Comparison of ENCODE assay signal across 8 cellular contexts in the genomic region with DNA sequence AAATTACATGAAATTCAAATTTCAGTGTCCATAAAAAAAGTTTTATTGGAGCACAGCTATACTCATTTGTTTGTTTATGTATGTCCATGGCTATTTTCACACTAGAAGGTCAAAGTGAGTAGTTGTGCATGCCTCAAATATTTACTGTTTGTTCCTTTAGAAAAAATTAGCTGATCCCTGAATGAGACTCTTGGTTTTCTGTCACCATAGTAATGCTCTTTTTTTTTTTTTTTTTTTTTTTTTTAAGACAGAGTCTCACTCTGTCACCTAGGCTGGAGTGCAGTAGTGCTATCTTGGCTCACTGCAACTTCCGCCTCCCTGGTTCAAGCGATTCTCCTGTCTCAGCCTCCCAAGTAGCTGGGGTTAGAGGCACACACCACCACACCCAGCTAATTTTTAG. TPM values are rescaled to one million over a fixed set of nuclear protein-coding genes. Genes with fewer than 3 reads are reported as not detected.
DNase-seq lines count a peak whose midpoint lies in the region; ATAC-seq and TF ChIP-seq lines count a peak whose summit lies in the region.
"Not testable (repeated sequence)": the region's sequence is repeated elsewhere in the genome, so short reads cannot be mapped to it uniquely, and the experiment has no call there.

No MANE protein-coding gene starts in this region.

- peak overlapping the region; percentile 85 for H3K4me2 ChIP-seq in Karpas-422 (ENCODE audit: low read depth, low read length, poor library complexity, severe bottlenecking)
- H3K4me2 ChIP-seq in SK-N-SH, result peak overlapping the region; percentile 85
- H3K4me2 ChIP-seq in neuronal stem cell (ENCODE audit: insufficient read depth, low read length, poor library complexity, severe bottlenecking), result peak overlapping the region; percentile 11

- H3K27me3 Mint-ChIP-seq in activated T-helper 1 cell treated with anti-CD3 and anti-CD28 coated beads, Interleukin-12 subunit alpha, Interleukin-12 subunit beta, Interleukin-2, Interleukin-4 antibody, amounts not matched to agents 30 ng/mL and 10 ng/mL and 1 ng/mL, durations not matched to agents 14 hours and 24 hours and 36 hours (ENCODE audit: insufficient read depth); effector memory CD8-positive, alpha-beta T cell: not testable (repeated sequence)

- not testable (repeated sequence) for H3K27me3 ChIP-seq in BE2C; Karpas-422 (ENCODE audit: low read length); SK-N-SH (ENCODE audit: insufficient read depth); iPS-18a (ENCODE audit: control insufficient read depth, insufficient read depth, low read length); neuronal stem cell (ENCODE audit: control insufficient read depth in 3 of 3, insufficient read depth in 3 of 3, low read depth in 1 of 3, low read length in 3 of 3)

- H3F3A ChIP-seq in SK-N-SH (replicated peaks; ENCODE audit: insufficient read depth), result not testable (repeated sequence)

- H3K14ac ChIP-seq in neuronal stem cell (ENCODE audit: low read length), result not testable (repeated sequence)

- H3K36me3 Mint-ChIP-seq in activated T-helper 1 cell treated with anti-CD3 and anti-CD28 coated beads, Interleukin-12 subunit alpha, Interleukin-12 subunit beta, Interleukin-2, Interleukin-4 antibody, amounts not matched to agents 30 ng/mL and 10 ng/mL and 1 ng/mL, durations not matched to agents 14 hours and 24 hours and 36 hours (ENCODE audit: low read depth), result peaks cover 27% of the 10 kb centered on the region
- peaks cover 24% of the 10 kb centered on the region for H3K36me3 Mint-ChIP-seq in effector memory CD8-positive, alpha-beta T cell (ENCODE audit: insufficient read depth)

- not testable (repeated sequence) for H3K4me1 ChIP-seq in BE2C; SK-N-SH (ENCODE audit: control insufficient read depth in 1 of 2, insufficient read depth in 2 of 2, low read depth in 1 of 2, low read length in 1 of 2); iPS-18a (ENCODE audit: control insufficient read depth, low read depth, low read length); neuronal stem cell (ENCODE audit: control insufficient read depth in 2 of 2, insufficient read depth in 1 of 2, low read depth in 1 of 2, low read length in 2 of 2)
- H3K4me1 ChIP-seq in Karpas-422 (ENCODE audit: low read length), result peaks cover 33% of the 10 kb centered on the region

- TF ChIP-seq EP300 in SK-N-SH (IDR thresholded peaks at IDR 0.05; ENCODE audit: borderline replicate concordance in 1 of 2, low read depth in 1 of 2, low read length in 1 of 2), result not testable (repeated sequence)

- peak overlapping the region; percentile 96 for H3K9ac ChIP-seq in Karpas-422 (ENCODE audit: low read length)
- H3K9ac ChIP-seq in SK-N-SH, result peak overlapping the region; percentile 83; the same call in 1 of the 2 replicates
- H3K9ac ChIP-seq in iPS-18a (ENCODE audit: low read length), result peak overlapping the region; percentile 94
- H3K9ac ChIP-seq in neuronal stem cell (ENCODE audit: low read depth, low read length, poor library complexity), result not testable (repeated sequence)

- TF ChIP-seq RAD21 in SK-N-SH (IDR thresholded peaks at IDR 0.05; ENCODE audit: low read length), result not testable (repeated sequence)

- not testable (repeated sequence) for H2AFZ ChIP-seq in Karpas-422 (ENCODE audit: low read length)
- peak overlapping the region; percentile 94; the same call in 1 of the 2 replicates for H2AFZ ChIP-seq in SK-N-SH (ENCODE audit: low read depth)
- peak overlapping the region; percentile 93 for H2AFZ ChIP-seq in neuronal stem cell (ENCODE audit: low read length)

- H3K27ac ChIP-seq in Karpas-422 (ENCODE audit: low read length) (peak overlapping the region; percentile 73), SK-N-SH (ENCODE audit: low read depth in 2 of 2, low read length in 1 of 2) (peak overlapping the region in 1 of 2 experiments; percentile 62; a peak in 1 of 4 replicates)
- not testable (repeated sequence) for H3K27ac ChIP-seq in iPS-18a (ENCODE audit: low read length); neuronal stem cell (replicated peaks; ENCODE audit: low read length)

- not testable (repeated sequence) for H3K4ac ChIP-seq in neuronal stem cell (ENCODE audit: low read length)

- TF ChIP-seq CTCF in BE2C (IDR thresholded peaks at IDR 0.05; ENCODE audit: low read depth, low read length); GM12875 (IDR thresholded peaks at IDR 0.05; ENCODE audit: borderline replicate concordance, insufficient read depth, low read depth, low read length); SK-N-SH (IDR thresholded peaks at IDR 0.05): not testable (repeated sequence)

- not testable (repeated sequence) for H3K79me1 ChIP-seq in neuronal stem cell (ENCODE audit: low read depth, low read length)

- H4K8ac ChIP-seq in neuronal stem cell (ENCODE audit: low read depth, low read length), result not testable (repeated sequence)

- H2BK12ac ChIP-seq in neuronal stem cell (ENCODE audit: low read length), result not testable (repeated sequence)

- intact Hi-C loops in activated T-helper 1 cell treated with anti-CD3 and anti-CD28 coated beads, Interleukin-12 subunit alpha, Interleukin-12 subunit beta, Interleukin-2, Interleukin-4 antibody, amounts not matched to agents 30 ng/mL and 10 ng/mL and 1 ng/mL, durations not matched to agents 14 hours and 24 hours and 36 hours (cut with micrococcal nuclease), result loop anchor here (2.0 kb wide), 4 partner anchors 47 to 841 kb away; a partner anchor contains a TSS

- H2BK15ac ChIP-seq in neuronal stem cell (ENCODE audit: low read length), result not testable (repeated sequence)

- H3K27ac Mint-ChIP-seq in activated T-helper 1 cell treated with anti-CD3 and anti-CD28 coated beads, Interleukin-12 subunit alpha, Interleukin-12 subunit beta, Interleukin-2, Interleukin-4 antibody, amounts not matched to agents 30 ng/mL and 10 ng/mL and 1 ng/mL, durations not matched to agents 14 hours and 24 hours and 36 hours, result not testable (repeated sequence)
- H3K27ac Mint-ChIP-seq in effector memory CD8-positive, alpha-beta T cell, result peak overlapping the region; percentile 93 to 94

- H3K9me2 ChIP-seq in Karpas-422 (replicated peaks; ENCODE audit: insufficient read depth, low read length); SK-N-SH: not testable (repeated sequence)

- not testable (repeated sequence) for H3K9me3 Mint-ChIP-seq in activated T-helper 1 cell treated with anti-CD3 and anti-CD28 coated beads, Interleukin-12 subunit alpha, Interleukin-12 subunit beta, Interleukin-2, Interleukin-4 antibody, amounts not matched to agents 30 ng/mL and 10 ng/mL and 1 ng/mL, durations not matched to agents 14 hours and 24 hours and 36 hours; effector memory CD8-positive, alpha-beta T cell

- H3K9me3 ChIP-seq in BE2C; Karpas-422 (ENCODE audit: low read length); SK-N-SH; iPS-18a (ENCODE audit: control insufficient read depth, low read depth, low read length); neuronal stem cell (replicated peaks in 1 of 2; ENCODE audit: control insufficient read depth in 2 of 2, insufficient read depth in 1 of 2, low read depth in 1 of 2, low read length in 2 of 2): not testable (repeated sequence)

- WGBS in SK-N-SH (ENCODE audit: low lambda C conversion rate), result 96% methylated on average over 2 of the region's 2 CpGs
- WGBS in neuronal stem cell (ENCODE audit: extremely low coverage in 2 of 2, insufficient read length in 2 of 2, insufficient replicate concordance in 1 of 2), 2 donors, result no CpG with 5 or more reads among the region's 2 CpGs

- H3K36me3 ChIP-seq in BE2C, result peaks cover 18% of the 10 kb centered on the region
- peaks cover 49% of the 10 kb centered on the region; the same call in 1 of the 2 replicates for H3K36me3 ChIP-seq in Karpas-422 (ENCODE audit: insufficient read depth, low read length)
- peaks cover 14 to 24% of the 10 kb centered on the region in 2 experiments for H3K36me3 ChIP-seq in SK-N-SH (replicated peaks in 1 of 2; ENCODE audit: control insufficient read depth in 1 of 2, insufficient read depth in 2 of 2, low read length in 1 of 2)
- H3K36me3 ChIP-seq in iPS-18a (ENCODE audit: control insufficient read depth, low read depth, low read length), result peaks cover 28% of the 10 kb centered on the region
- peaks cover 7 to 51% of the 10 kb centered on the region in 2 donors for H3K36me3 ChIP-seq in neuronal stem cell (replicated peaks in 1 of 2; ENCODE audit: control insufficient read depth in 2 of 2, insufficient read depth in 2 of 2, low read length in 2 of 2)

- peaks cover 54% of the 10 kb centered on the region for H3K4me1 Mint-ChIP-seq in activated T-helper 1 cell treated with anti-CD3 and anti-CD28 coated beads, Interleukin-12 subunit alpha, Interleukin-12 subunit beta, Interleukin-2, Interleukin-4 antibody, amounts not matched to agents 30 ng/mL and 10 ng/mL and 1 ng/mL, durations not matched to agents 14 hours and 24 hours and 36 hours (ENCODE audit: low read depth)
- H3K4me1 Mint-ChIP-seq in effector memory CD8-positive, alpha-beta T cell (ENCODE audit: low read depth in 2 of 2), result peaks cover 14 to 15% of the 10 kb centered on the region in 2 donors

- not testable (repeated sequence) for H3K23ac ChIP-seq in neuronal stem cell (ENCODE audit: low read depth, low read length, poor library complexity)

- not testable (repeated sequence) for DNase-seq in BE2C; SK-N-SH; activated T-helper 1 cell treated with anti-CD3 and anti-CD28 coated beads, Interleukin-12 subunit alpha, Interleukin-12 subunit beta, Interleukin-2, Interleukin-4 antibody, amounts not matched to agents 30 ng/mL and 10 ng/mL and 1 ng/mL, durations not matched to agents 14 hours and 24 hours and 36 hours (ENCODE audit: low spot score); effector memory CD8-positive, alpha-beta T cell; neuronal stem cell (ENCODE audit: low spot score)
- DNase-seq in Karpas-422, result peak; percentile 44

- not testable (repeated sequence) for H2AK5ac ChIP-seq in neuronal stem cell (ENCODE audit: low read depth, low read length)

- ATAC-seq in effector memory CD8-positive, alpha-beta T cell (replicated peaks), result not testable (repeated sequence)

- CTCF ChIA-PET in SK-N-SH (lab: Yijun Ruan, JAX), result interaction anchor here (1.0 to 1.2 kb wide), 2 partner anchors 28 to 362 kb away, joined by 3 to 4 read pairs; no protein-coding TSS in a partner anchor

- H3K4me3 ChIP-seq in BE2C (ENCODE audit: low read depth, low read length) (peak overlapping the region; percentile 86), GM12875 (ENCODE audit: low read depth, low read length) (peak overlapping the region; percentile 73), Karpas-422 (ENCODE audit: low read length) (peak overlapping the region; percentile 99), SK-N-SH (ENCODE audit: low read depth in 2 of 2, low read length in 1 of 2) (peak overlapping the region in 1 of 2 experiments; percentile 86; a peak in 3 of 4 replicates), iPS-18a (ENCODE audit: low read length) (peak overlapping the region; percentile 99), neuronal stem cell (ENCODE audit: low read length in 2 of 2) (peak overlapping the region in 1 of 2 donors; percentile 82)

- H3K4me3 Mint-ChIP-seq in activated T-helper 1 cell treated with anti-CD3 and anti-CD28 coated beads, Interleukin-12 subunit alpha, Interleukin-12 subunit beta, Interleukin-2, Interleukin-4 antibody, amounts not matched to agents 30 ng/mL and 10 ng/mL and 1 ng/mL, durations not matched to agents 14 hours and 24 hours and 36 hours, result peak overlapping the region; percentile 92
- peak overlapping the region in 1 of 2 donors; percentile 90 for H3K4me3 Mint-ChIP-seq in effector memory CD8-positive, alpha-beta T cell

- not testable (repeated sequence) for H2BK120ac ChIP-seq in neuronal stem cell (ENCODE audit: low read depth, low read length)

- H4K20me1 ChIP-seq in Karpas-422 (ENCODE audit: insufficient read depth, low read depth, low read length); SK-N-SH (ENCODE audit: insufficient read depth): not testable (repeated sequence)

- not testable (repeated sequence) for H2BK5ac ChIP-seq in neuronal stem cell (ENCODE audit: low read length)

- H3K79me2 ChIP-seq in Karpas-422 (ENCODE audit: low read length) (peaks cover 83% of the 10 kb centered on the region), SK-N-SH (ENCODE audit: insufficient read depth) (peaks cover 51% of the 10 kb centered on the region)

- not testable (repeated sequence) for H4K91ac ChIP-seq in neuronal stem cell (ENCODE audit: low read depth, low read length, poor library complexity)

- POLR2A ChIA-PET in SK-N-SH (lab: Yijun Ruan, JAX), result not testable (repeated sequence)

- H3K18ac ChIP-seq in neuronal stem cell (ENCODE audit: low read length), result not testable (repeated sequence)

RNA-seq across cellular contexts. Expression of a gene that starts 1.3 kb away (rescaled TPM):
- polyA plus RNA-seq in BE2C (2012; ENCODE audit: insufficient read depth, insufficient read length, low read depth), result 5.4 TPM
- 13.7 and 49.6 TPM in 2 replicates for total RNA-seq in Karpas-422 (2014; rRNA removed; shearing (Covaris generic); ENCODE audit: low replicate concordance)
- 3.1 and 3.9 TPM in 2 replicates for polyA plus RNA-seq in SK-N-SH (2012; rRNA removed)
- polyA plus RNA-seq in SK-N-SH (2012; cell fraction: cytosol; rRNA removed), result 5.3 and 6.9 TPM in 2 replicates
- 2.8 and 4.6 TPM in 2 replicates for polyA plus RNA-seq in SK-N-SH (2012; cell fraction: nucleus; rRNA removed)
- 23.5 and 25.1 TPM in 2 replicates for total RNA-seq in activated T-helper 1 cell treated with anti-CD3 and anti-CD28 coated beads, Interleukin-12 subunit alpha, Interleukin-12 subunit beta, Interleukin-2, Interleukin-4 antibody, amounts not matched to agents 30 ng/mL and 10 ng/mL and 1 ng/mL, durations not matched to agents 14 hours and 24 hours and 36 hours
- 17.8 TPM for polyA plus RNA-seq in neuronal stem cell (2013, experiment 1 of 2)
- polyA plus RNA-seq in neuronal stem cell (2013, experiment 2 of 2), result 18.7 TPM

RNA-seq across cellular contexts. Expression of a gene that starts 1.4 kb away (rescaled TPM):
- polyA plus RNA-seq in BE2C (2012; ENCODE audit: insufficient read depth, insufficient read length, low read depth), result 23.7 TPM
- 65.7 and 108 TPM in 2 replicates for total RNA-seq in Karpas-422 (2014; rRNA removed; shearing (Covaris generic); ENCODE audit: low replicate concordance)
- polyA plus RNA-seq in SK-N-SH (2012; rRNA removed), result 29.2 and 34.5 TPM in 2 replicates
- polyA plus RNA-seq in SK-N-SH (2012; cell fraction: cytosol; rRNA removed), result 46.8 and 61.1 TPM in 2 replicates
- 15.2 and 26.9 TPM in 2 replicates for polyA plus RNA-seq in SK-N-SH (2012; cell fraction: nucleus; rRNA removed)
- total RNA-seq in activated T-helper 1 cell treated with anti-CD3 and anti-CD28 coated beads, Interleukin-12 subunit alpha, Interleukin-12 subunit beta, Interleukin-2, Interleukin-4 antibody, amounts not matched to agents 30 ng/mL and 10 ng/mL and 1 ng/mL, durations not matched to agents 14 hours and 24 hours and 36 hours, result 81.5 and 84.1 TPM in 2 replicates
- polyA plus RNA-seq in neuronal stem cell (2013, experiment 1 of 2), result 60.1 TPM
- polyA plus RNA-seq in neuronal stem cell (2013, experiment 2 of 2), result 61.3 TPM

RNA-seq across cellular contexts. Expression of a gene that starts 59.5 kb away (rescaled TPM):
- polyA plus RNA-seq in BE2C (2012; ENCODE audit: insufficient read depth, insufficient read length, low read depth), result 16.6 TPM
- total RNA-seq in Karpas-422 (2014; rRNA removed; shearing (Covaris generic); ENCODE audit: low replicate concordance), result 70.5 and 75.1 TPM in 2 replicates
- polyA plus RNA-seq in SK-N-SH (2012; rRNA removed), result 28.5 and 32.0 TPM in 2 replicates
- 36.2 and 43.6 TPM in 2 replicates for polyA plus RNA-seq in SK-N-SH (2012; cell fraction: cytosol; rRNA removed)
- polyA plus RNA-seq in SK-N-SH (2012; cell fraction: nucleus; rRNA removed), result 11.4 and 21.4 TPM in 2 replicates
- 20.4 and 26.3 TPM in 2 replicates for total RNA-seq in activated T-helper 1 cell treated with anti-CD3 and anti-CD28 coated beads, Interleukin-12 subunit alpha, Interleukin-12 subunit beta, Interleukin-2, Interleukin-4 antibody, amounts not matched to agents 30 ng/mL and 10 ng/mL and 1 ng/mL, durations not matched to agents 14 hours and 24 hours and 36 hours
- polyA plus RNA-seq in neuronal stem cell (2013, experiment 1 of 2), result 33.3 TPM
- 32.5 TPM for polyA plus RNA-seq in neuronal stem cell (2013, experiment 2 of 2)

Comparison
In these comparisons a context has a peak if more than half of its experiments do, and no peak if none do; other contexts are left out.
1. H3K4me2 ChIP-seq: peak in every context shown above with its lines; median percentile 85 in Karpas-422; 85 in SK-N-SH; 11 in neuronal stem cell.